12 cellular contexts compared by ENCODE assay signal in genomic region chr12:113463746-113464743, GRCh38. TPM values are rescaled to one million over a fixed set of nuclear protein-coding genes. Genes with fewer than 3 reads are reported as not detected.
DNase-seq lines count a peak whose midpoint lies in the region; ATAC-seq and TF ChIP-seq lines count a peak whose summit lies in the region.
"Had no signal": no experiment of that assay in that cellular context is flagged by ENCODE, and none has a peak within 500 bp of the region (broad histone marks: within the 10 kb centered on the region; RNA-seq: fewer than 3 reads in every experiment).

No MANE protein-coding gene starts in this region.

- H3K9me3 Mint-ChIP-seq in glutamatergic neuron (ENCODE audit: unreplicated experiment): peaks cover 9% of the 10 kb centered on the region

- no peak for TF ChIP-seq EP300 in sigmoid colon (IDR thresholded peaks at IDR 0.05)

- H3K36me3 ChIP-seq in sigmoid colon: no peaks in the 10 kb centered on the region

- H3K27me3 Mint-ChIP-seq in T-helper 17 cell: peaks cover 73% of the 10 kb centered on the region
- H3K27me3 Mint-ChIP-seq in glutamatergic neuron (ENCODE audit: unreplicated experiment): peaks cover 34% of the 10 kb centered on the region

- H3K4me1 Mint-ChIP-seq in T-helper 17 cell: peaks cover 20% of the 10 kb centered on the region
- H3K4me1 Mint-ChIP-seq in glutamatergic neuron (ENCODE audit: low read depth, unreplicated experiment): peaks cover 16% of the 10 kb centered on the region

- H3K27ac ChIP-seq in sigmoid colon: no peak overlapping the region
- H3K27ac ChIP-seq: HL-60 had no signal

- H3K36me3 Mint-ChIP-seq in T-helper 17 cell (ENCODE audit: low read depth): peaks cover 7% of the 10 kb centered on the region
- H3K36me3 Mint-ChIP-seq in glutamatergic neuron (ENCODE audit: unreplicated experiment): peaks cover 6% of the 10 kb centered on the region

- TF ChIP-seq POLR2A in sigmoid colon (IDR thresholded peaks at IDR 0.05): no peak

- TF ChIP-seq CTCF in glutamatergic neuron (IDR thresholded peaks at IDR 0.05; ENCODE audit: partially characterized antibody, unreplicated experiment) (no peak), sigmoid colon (IDR thresholded peaks at IDR 0.05) (no peak), GM13977 (IDR thresholded peaks at IDR 0.05; ENCODE audit: extremely low read depth, insufficient read depth, missing control alignments) (no peak)

- intact Hi-C loops in sigmoid colon (cut with DNase I): loop anchor here (2.0 kb wide), 1 partner anchor 449 kb away; no protein-coding TSS in a partner anchor

- H3K9me3 ChIP-seq in T-helper 17 cell (ENCODE audit: control insufficient read depth, low read length, poor library complexity, severe bottlenecking) (no peaks in the 10 kb centered on the region), sigmoid colon (no peaks in the 10 kb centered on the region)

- 3 to 11% methylated on average over 73 of the region's 73 CpGs for WGBS in sigmoid colon, 2 donors

- H3K4me3 Mint-ChIP-seq in T-helper 17 cell (peak overlapping the region; percentile 93), glutamatergic neuron (ENCODE audit: unreplicated experiment) (peak overlapping the region; percentile 88)

- peaks cover 0 to 57% (median 46%) of the 10 kb centered on the region in 4 donors for H3K4me1 ChIP-seq in sigmoid colon

- peak; percentile 34 for DNase-seq in NCI-H82 (lab: John Stamatoyannopoulos, UW)
- no peak for DNase-seq in NCI-H82 treated with DMSO at 0.1 percent for 48 hours (lab: John Stamatoyannopoulos, UW; ENCODE audit: unreplicated experiment)
- DNase-seq in T-helper 17 cell: no peak
- no peak for DNase-seq in glutamatergic neuron
- no peak for DNase-seq in sigmoid colon
- DNase-seq in GM13977 (ENCODE audit: low spot score): no peak
- DNase-seq in H4 (ENCODE audit: low spot score): no peak
- DNase-seq: NCI-H2227 treated with DMSO at 0.1 percent for 48 hours had no signal

- no peak overlapping the region for H3K27ac Mint-ChIP-seq in T-helper 17 cell
- H3K27ac Mint-ChIP-seq in glutamatergic neuron (ENCODE audit: unreplicated experiment): peak overlapping the region; percentile 4

- in situ Hi-C loops in GM13977 (cut with MboI; ENCODE audit: low pct_unique_long_range_greater_than_20kb, low sequenced_read_pairs, unreplicated experiment): loop anchor here (25.0 kb wide), 2 partner anchors 948 to 1223 kb away; partner anchors contain the start of genes TBX3 and TBX5

- ATAC-seq in T-helper 17 cell: no peak
- ATAC-seq in GM19351 (IDR thresholded peaks at IDR 0.05; ENCODE audit: unreplicated experiment): no peak

- H3K27me3 ChIP-seq in sigmoid colon: peaks cover 57 to 99% (median 69%) of the 10 kb centered on the region in 3 donors

- H3K4me3 ChIP-seq in sigmoid colon: peak overlapping the region in 3 of 4 donors; percentile 7 to 28 (median 16)

RNA-seq across cellular contexts. Expression of gene LHX5, which starts 7.6 kb away (rescaled TPM):
- total RNA-seq in T-helper 17 cell (not detected), glutamatergic neuron (ENCODE audit: unreplicated experiment) (3.1 TPM), sigmoid colon (not detected)
- polyA plus RNA-seq in sigmoid colon: not detected
- total RNA-seq in H4 (2014; rRNA removed; shearing (Covaris generic)): not detected in 2 replicates
- total RNA-seq: A673; T-helper 1 cell treated with Interleukin-12 subunit alpha and Interleukin-12 subunit beta and Interleukin-4 antibody, amounts not matched to agents 30 ng/mL and 1 ng/mL, for 36 hours had no signal

RNA-seq across cellular contexts. Expression of gene SDSL, which starts 41.9 kb away (rescaled TPM):
- under 1 TPM in 1 of 2 donors, not detected in 1; 0.42 TPM for total RNA-seq in T-helper 17 cell
- total RNA-seq in glutamatergic neuron (ENCODE audit: unreplicated experiment): 0.74 TPM
- total RNA-seq in sigmoid colon: 1 to 10 TPM in 2 of 4 donors, under 1 TPM in 2; 0.82 to 1.9 (median 0.95) TPM
- polyA plus RNA-seq in sigmoid colon: 10 to 100 TPM; 24.3 to 33.0 (median 32.6) TPM
- total RNA-seq in H4 (2014; rRNA removed; shearing (Covaris generic)): 5.0 and 7.6 TPM in 2 replicates
